ENCODE assay signal across 10 cellular contexts in the genomic region with DNA sequence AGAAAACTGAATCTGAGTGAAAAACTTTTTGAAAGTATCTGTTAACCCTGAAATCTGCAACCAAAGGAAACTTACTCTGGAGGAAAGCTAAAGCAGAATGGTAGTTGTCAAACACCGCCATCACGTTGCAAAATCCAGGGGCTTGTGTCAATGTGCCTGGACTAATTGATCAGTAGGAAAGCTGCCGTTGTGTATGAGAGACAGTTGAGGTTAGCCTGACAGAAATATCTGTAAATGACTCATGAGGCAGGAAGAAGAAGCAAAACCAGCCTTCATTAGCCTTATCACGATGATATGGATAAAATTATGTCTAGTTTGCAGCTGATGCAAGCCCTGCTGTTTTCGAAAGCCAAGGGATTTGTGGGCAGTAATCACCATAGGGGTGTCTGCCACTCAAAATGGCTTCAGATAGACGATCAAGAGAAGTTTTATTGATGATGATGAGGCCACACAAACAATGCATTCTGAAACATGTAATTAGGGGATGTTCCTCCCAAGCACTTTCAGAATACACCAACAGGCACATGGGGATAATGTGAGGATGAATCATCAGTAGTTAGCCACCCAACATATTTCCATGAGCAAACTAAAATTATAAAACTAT. TPM values are rescaled to one million over a fixed set of nuclear protein-coding genes. Genes with fewer than 3 reads are reported as not detected.
DNase-seq lines count a peak whose midpoint lies in the region; ATAC-seq and TF ChIP-seq lines count a peak whose summit lies in the region.
"Had no signal": no experiment of that assay in that cellular context is flagged by ENCODE, and none has a peak within 500 bp of the region (broad histone marks: within the 10 kb centered on the region; RNA-seq: fewer than 3 reads in every experiment).

No MANE protein-coding gene starts in this region.

- no peaks in the 10 kb centered on the region for H3K27me3 Mint-ChIP-seq in T-helper 17 cell

- WGBS in upper lobe of left lung, 2 donors = 44 to 50% methylated on average over 6 of the region's 6 CpGs

- peak overlapping the region; percentile 71 for H3K27ac Mint-ChIP-seq in T-helper 17 cell

- H3K36me3 ChIP-seq in upper lobe of left lung = no peaks in the 10 kb centered on the region
- H3K36me3 ChIP-seq: cardiac muscle cell had no signal

- peaks cover 26% of the 10 kb centered on the region for H3K4me1 Mint-ChIP-seq in T-helper 17 cell

- H3K36me3 Mint-ChIP-seq in T-helper 17 cell (ENCODE audit: low read depth) = peaks cover 2% of the 10 kb centered on the region

- no peak for TF ChIP-seq POLR2A in upper lobe of left lung (IDR thresholded peaks at IDR 0.05)

- TF ChIP-seq EP300 in upper lobe of left lung (IDR thresholded peaks at IDR 0.05) = peak in 1 of 4 donors; percentile 29

- ATAC-seq in T-helper 17 cell = no peak
- ATAC-seq in upper lobe of left lung (ENCODE audit: low FRiP score in 2 of 2) = peak in 1 of 2 donors; percentile 62

- TF ChIP-seq CTCF in fibroblast of villous mesenchyme (IDR thresholded peaks at IDR 0.05; ENCODE audit: insufficient read depth, low read depth, low read length) (no peak), upper lobe of left lung (IDR thresholded peaks at IDR 0.05) (no peak)

- H3K4me3 ChIP-seq in fibroblast of villous mesenchyme (ENCODE audit: low read depth, low read length) (no peak overlapping the region), upper lobe of left lung (no peak overlapping the region)
- H3K4me3 ChIP-seq: cardiac muscle cell had no signal

- peaks cover 8 to 29% (median 13%) of the 10 kb centered on the region in 4 donors for H3K4me1 ChIP-seq in upper lobe of left lung

- peak; percentile 46 for DNase-seq in stimulated activated CD4-positive, alpha-beta T cell treated with anti-CD3 and anti-CD28 coated beads, Interleukin-15, amount 100 ng/mL, for 24 hours
- no peak for DNase-seq in stimulated activated CD4-positive, alpha-beta T cell treated with anti-CD3 and anti-CD28 coated beads, Interleukin-2, amount 100 ng/mL, for 24 hours
- DNase-seq in T-helper 17 cell (no peak), fibroblast of villous mesenchyme (ENCODE audit: low read depth) (peak; percentile 83), upper lobe of left lung (no peak), medulla oblongata (ENCODE audit: extremely low spot score) (no peak), SW 1271 (lab: John Stamatoyannopoulos, UW) (no peak), substantia nigra (lab: John Stamatoyannopoulos, UW) (no peak)
- DNase-seq: retina had no signal

- H3K27me3 ChIP-seq in upper lobe of left lung = no peaks in the 10 kb centered on the region
- H3K27me3 ChIP-seq: cardiac muscle cell had no signal

- H3K9me3 ChIP-seq in T-helper 17 cell (ENCODE audit: control insufficient read depth, low read length, poor library complexity, severe bottlenecking) (no peaks in the 10 kb centered on the region), upper lobe of left lung (no peaks in the 10 kb centered on the region)

- peak overlapping the region in 3 of 4 donors; percentile 20 to 66 (median 41) for H3K27ac ChIP-seq in upper lobe of left lung
- no peak overlapping the region for H3K27ac ChIP-seq in substantia nigra (ENCODE audit: low read depth, low read length, poor library complexity, severe bottlenecking)
- H3K27ac ChIP-seq: cardiac muscle cell had no signal

- H3K4me3 Mint-ChIP-seq in T-helper 17 cell = peak overlapping the region; percentile 21

RNA-seq across cellular contexts. Expression of a gene that starts 8.9 kb away (rescaled TPM):
- total RNA-seq in T-helper 17 cell = not detected
- total RNA-seq in fibroblast of villous mesenchyme = not detected in 2 replicates
- total RNA-seq in upper lobe of left lung = 1,000 to 10,000 TPM in 4 of 6 donors, 100 to 1,000 TPM in 1, 10 to 100 TPM in 1; 85.4 to 2,572 (median 1,269) TPM
- total RNA-seq: cardiac muscle cell had no signal

Comparison
In these comparisons a context has a peak if more than half of its experiments do, and no peak if none do; other contexts are left out.
1. DNase-seq: peak in stimulated activated CD4-positive, alpha-beta T cell treated with anti-CD3 and anti-CD28 coated beads, Interleukin-15, amount 100 ng/mL, for 24 hours (single experiment) and fibroblast of villous mesenchyme (single experiment); none in stimulated activated CD4-positive, alpha-beta T cell treated with anti-CD3 and anti-CD28 coated beads, Interleukin-2, amount 100 ng/mL, for 24 hours (0 of 2), T-helper 17 cell (0 of 3), upper lobe of left lung (0 of 2), medulla oblongata (single experiment), SW 1271 (0 of 2) and substantia nigra (0 of 49).
2. RNA of a gene that starts 8.9 kb away (total RNA-seq): 85.4 to 2,572 TPM in upper lobe of left lung; not detected in T-helper 17 cell and not detected in fibroblast of villous mesenchyme; every median in the first group is over 10 times any median in the second.